In the genomic region with DNA sequence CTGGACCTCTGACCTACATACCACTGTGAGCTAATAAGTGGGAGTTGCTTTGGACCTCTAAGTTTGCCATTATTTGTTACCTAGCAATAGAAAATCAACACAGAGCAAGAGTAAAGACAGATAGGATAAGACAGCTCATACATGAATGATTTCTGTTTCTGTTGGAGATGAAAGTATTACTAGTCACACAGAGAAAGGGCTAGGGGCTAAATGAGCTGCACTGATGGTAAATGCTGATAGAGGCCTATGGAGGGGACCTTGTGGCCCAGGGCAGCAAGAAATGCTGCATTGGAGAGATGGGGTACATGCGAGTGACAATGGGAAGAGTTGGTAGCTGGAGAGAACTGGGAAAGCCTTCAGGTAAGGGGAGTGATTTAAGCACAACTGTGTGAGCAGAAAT, we compare ENCODE assay signal across 17 cellular contexts. TPM values are rescaled to one million over a fixed set of nuclear protein-coding genes. Genes with fewer than 3 reads are reported as not detected.
DNase-seq lines count a peak whose midpoint lies in the region; ATAC-seq and TF ChIP-seq lines count a peak whose summit lies in the region.
"Had no signal": no experiment of that assay in that cellular context is flagged by ENCODE, and none has a peak within 500 bp of the region (broad histone marks: within the 10 kb centered on the region; RNA-seq: fewer than 3 reads in every experiment).

No MANE protein-coding gene starts in this region.

- TF ChIP-seq CTCF in foreskin keratinocyte (conservative IDR thresholded peaks at IDR 0.05) (no peak), mesothelial cell of epicardium (IDR thresholded peaks at IDR 0.05; ENCODE audit: unreplicated experiment) (no peak), type B pancreatic cell (conservative IDR thresholded peaks at IDR 0.05) (no peak), natural killer cell (IDR thresholded peaks at IDR 0.05) (no peak)

- H3K27ac Mint-ChIP-seq in mesothelial cell of epicardium (peak overlapping the region; percentile 54), type B pancreatic cell (peak overlapping the region; percentile 44), natural killer cell (no peak overlapping the region)
- H3K27ac Mint-ChIP-seq: CD14-positive monocyte; CD4-positive, alpha-beta memory T cell; H9 had no signal

- H3K36me3 Mint-ChIP-seq in mesothelial cell of epicardium (no peaks in the 10 kb centered on the region), type B pancreatic cell (no peaks in the 10 kb centered on the region), natural killer cell (no peaks in the 10 kb centered on the region)
- H3K36me3 Mint-ChIP-seq: CD14-positive monocyte; CD4-positive, alpha-beta memory T cell had no signal

- peak; percentile 28 for DNase-seq in M059J (ENCODE audit: low read depth)
- DNase-seq in foreskin keratinocyte = peak in 1 of 2 donors; percentile 11
- DNase-seq in mesothelial cell of epicardium (ENCODE audit: low spot score in 2 of 2, unreplicated experiment in 2 of 2) = no peak
- DNase-seq in type B pancreatic cell (ENCODE audit: extremely low spot score, unreplicated experiment) = no peak
- DNase-seq in NCI-H2196 treated with DMSO at 0.1 percent for 48 hours (lab: John Stamatoyannopoulos, UW; ENCODE audit: unreplicated experiment) = no peak
- DNase-seq in substantia nigra (lab: John Stamatoyannopoulos, UW) = no peak
- no peak for DNase-seq in natural killer cell
- DNase-seq: 8988T; CD4-positive, alpha-beta memory T cell; DMS79 treated with DMSO at 0.1 percent for 48 hours; GF-D8; GOT3; H9 had no signal

- H3K4me3 Mint-ChIP-seq in mesothelial cell of epicardium (no peak overlapping the region), type B pancreatic cell (no peak overlapping the region), natural killer cell (no peak overlapping the region)
- H3K4me3 Mint-ChIP-seq: CD14-positive monocyte; CD4-positive, alpha-beta memory T cell; H9 had no signal

- H3K9me3 Mint-ChIP-seq in mesothelial cell of epicardium (no peaks in the 10 kb centered on the region), type B pancreatic cell (no peaks in the 10 kb centered on the region), natural killer cell (no peaks in the 10 kb centered on the region)

- ATAC-seq in foreskin keratinocyte (peak; percentile 20), natural killer cell (no peak)
- ATAC-seq: HepG2 had no signal

- H3K4me1 ChIP-seq in foreskin keratinocyte = peaks cover 15% of the 10 kb centered on the region
- H3K4me1 ChIP-seq: BLaER1 had no signal

- peak overlapping the region; percentile 17 for H3K27ac ChIP-seq in foreskin keratinocyte
- no peak overlapping the region for H3K27ac ChIP-seq in substantia nigra (ENCODE audit: low read depth, low read length, poor library complexity, severe bottlenecking)
- H3K27ac ChIP-seq: BLaER1 had no signal

- intact Hi-C loops in natural killer cell (cut with micrococcal nuclease) = no loop called here

- peaks cover 15% of the 10 kb centered on the region for H3K27me3 Mint-ChIP-seq in mesothelial cell of epicardium (ENCODE audit: low read depth)
- peaks cover 3% of the 10 kb centered on the region for H3K27me3 Mint-ChIP-seq in type B pancreatic cell
- H3K27me3 Mint-ChIP-seq in natural killer cell (ENCODE audit: low read depth in 2 of 2) = peaks cover 0 to 4% of the 10 kb centered on the region in 2 donors

- no peaks in the 10 kb centered on the region for H3K27me3 ChIP-seq in foreskin keratinocyte
- H3K27me3 ChIP-seq: BLaER1 had no signal

- H3K4me1 Mint-ChIP-seq in mesothelial cell of epicardium (peaks cover 14% of the 10 kb centered on the region), type B pancreatic cell (ENCODE audit: unreplicated experiment) (peaks cover 30% of the 10 kb centered on the region), natural killer cell (no peaks in the 10 kb centered on the region)
- H3K4me1 Mint-ChIP-seq: CD4-positive, alpha-beta memory T cell had no signal

RNA-seq across cellular contexts. Expression of gene SYN3, which starts 46.0 kb away (rescaled TPM):
- not detected in 2 replicates for total RNA-seq in M059J (2014; rRNA removed; shearing (Covaris generic))
- total RNA-seq in foreskin keratinocyte (not detected in 2 replicates), mesothelial cell of epicardium (0.27 to 0.77 TPM (median 0.53 TPM) in 3 replicates), type B pancreatic cell (ENCODE audit: low replicate concordance) (1.9 and 3.9 TPM in 2 replicates), natural killer cell (under 1 TPM in 1 of 3 donors, not detected in 2; 0.78 TPM)
- polyA plus RNA-seq in foreskin keratinocyte = not detected in 2 replicates
- total RNA-seq: CD4-positive, alpha-beta memory T cell had no signal
- polyA plus RNA-seq: AG04450; CD14-positive monocyte; CD4-positive, alpha-beta memory T cell had no signal

Comparison
In these comparisons a context has a peak if more than half of its experiments do, and no peak if none do; other contexts are left out.
1. H3K27ac Mint-ChIP-seq: peak in mesothelial cell of epicardium (single experiment) and type B pancreatic cell (single experiment); none in natural killer cell (0 of 2).